ENCODE assay signal across 19 cellular contexts in the genomic region with DNA sequence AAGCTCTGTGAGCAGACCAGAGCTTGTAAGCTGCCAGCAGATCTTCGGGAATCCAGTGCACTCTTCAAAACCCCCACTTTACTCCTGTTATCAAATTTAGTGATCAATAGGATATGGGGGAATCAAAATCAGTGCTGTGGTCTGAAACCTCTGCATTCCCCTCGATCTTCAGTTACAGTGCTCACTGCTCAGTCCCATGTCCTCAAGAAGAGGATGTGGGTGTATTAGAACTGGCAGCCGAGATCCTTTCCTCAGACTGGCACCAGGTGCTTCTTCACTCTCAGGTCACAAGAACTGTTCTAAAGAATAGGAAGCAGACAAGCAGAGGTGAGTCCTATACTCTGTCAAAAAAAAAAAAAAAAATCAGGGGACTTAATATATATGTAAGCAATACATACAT.
"Had no signal": no experiment of that assay in that cellular context is flagged by ENCODE, and none has a peak within 500 bp of the region (broad histone marks: within the 10 kb centered on the region; RNA-seq: fewer than 3 reads in every experiment).

No MANE protein-coding gene starts in this region.

- H3K4me1 ChIP-seq: foreskin keratinocyte, parathyroid adenoma, upper lobe of right lung had no signal

- H3K36me3 Mint-ChIP-seq: WTC11 had no signal

- H3K9me3 ChIP-seq: upper lobe of right lung had no signal

- DNase-seq: activated CD4-positive, alpha-beta T cell treated with anti-CD3 and anti-CD28 coated beads, Interleukin-2, amount 10 ng/mL, durations not matched to agents 24 days and 14 days; activated CD8-positive, alpha-beta memory T cell treated with anti-CD3 and anti-CD28 coated beads for 24 hours; activated naive CD4-positive, alpha-beta T cell treated with anti-CD3 and anti-CD28 coated beads, Interleukin-2, amount 50 U/mL, for 16 hours; amygdala; caudate nucleus; dorsolateral prefrontal cortex; endodermal cell; foreskin keratinocyte; naive thymus-derived CD4-positive, alpha-beta T cell; stimulated activated CD4-positive, alpha-beta T cell treated with anti-CD3 and anti-CD28 coated beads, Interleukin-4, amount 100 ng/mL, for 1 hour; T-cell; upper lobe of right lung had no signal

- H3K27ac ChIP-seq: dorsolateral prefrontal cortex, foreskin keratinocyte, hepatocyte, parathyroid adenoma, upper lobe of right lung had no signal

- H3K9me3 Mint-ChIP-seq: activated CD4-positive, alpha-beta T cell treated with anti-CD3 and anti-CD28 coated beads, Interleukin-2, amount 10 ng/mL, durations not matched to agents 24 days and 14 days; endodermal cell; memory B cell; naive thymus-derived CD4-positive, alpha-beta T cell; T-cell; WTC11 had no signal

- H3K4me1 Mint-ChIP-seq: endodermal cell had no signal

- H3K4me3 ChIP-seq: dorsolateral prefrontal cortex, hepatocyte, smooth muscle cell, upper lobe of right lung had no signal

- H2AFZ ChIP-seq: hepatocyte, parathyroid adenoma had no signal

- H3K27me3 Mint-ChIP-seq: activated CD4-positive, alpha-beta T cell treated with anti-CD3 and anti-CD28 coated beads, Interleukin-2, amount 10 ng/mL, durations not matched to agents 24 days and 14 days; memory B cell; naive thymus-derived CD4-positive, alpha-beta T cell; T-cell had no signal

- H3K79me2 ChIP-seq: hepatocyte, parathyroid adenoma had no signal

- H3K27me3 ChIP-seq: dorsolateral prefrontal cortex, foreskin keratinocyte, hepatocyte, upper lobe of right lung had no signal

- ATAC-seq: foreskin keratinocyte; naive thymus-derived CD4-positive, alpha-beta T cell; sciatic nerve; SK-N-SH treated with all-trans-retinoic acid at 6 μM for 48 hours; upper lobe of right lung; WTC11 had no signal

- H3K4me2 ChIP-seq: hepatocyte, smooth muscle cell had no signal

- H3K4me3 Mint-ChIP-seq: activated CD4-positive, alpha-beta T cell treated with anti-CD3 and anti-CD28 coated beads, Interleukin-2, amount 10 ng/mL, durations not matched to agents 24 days and 14 days; endodermal cell; memory B cell; T-cell; WTC11 had no signal

- H3K27ac Mint-ChIP-seq: endodermal cell, WTC11 had no signal

- H3K9ac ChIP-seq: parathyroid adenoma had no signal
